ENCODE assay signal across 14 cellular contexts in the genomic region with DNA sequence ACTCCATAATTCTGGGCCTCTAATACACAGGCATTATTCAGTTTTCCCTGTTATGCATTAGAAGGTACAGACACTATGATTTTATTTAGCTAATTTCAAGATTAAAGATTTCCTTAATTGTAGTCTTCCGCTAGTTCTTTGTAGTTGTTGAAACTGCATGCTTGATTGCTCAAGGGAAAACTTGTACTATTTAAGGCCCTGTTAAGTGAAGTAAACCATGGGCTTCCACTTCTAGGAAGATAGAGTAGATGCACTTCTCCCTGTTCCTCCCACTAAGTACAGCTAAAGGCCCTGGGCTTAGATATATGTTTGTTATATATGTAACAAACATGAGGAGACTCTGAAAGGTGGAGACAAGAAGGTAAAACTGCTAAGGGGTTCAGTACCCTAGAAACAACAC.
DNase-seq lines count a peak whose midpoint lies in the region; ATAC-seq and TF ChIP-seq lines count a peak whose summit lies in the region.
"Had no signal": no experiment of that assay in that cellular context is flagged by ENCODE, and none has a peak within 500 bp of the region (broad histone marks: within the 10 kb centered on the region; RNA-seq: fewer than 3 reads in every experiment).

No MANE protein-coding gene starts in this region.

- DNase-seq in nephron progenitor cell, result no peak
- DNase-seq in activated naive CD4-positive, alpha-beta T cell treated with Interleukin-2 at 50 U/mL for 16 hours, result no peak
- no peak for DNase-seq in naive thymus-derived CD8-positive, alpha-beta T cell
- DNase-seq: EL, Kasumi-1, NCI-H1417, NCI-H2029, NCI-H524, SHP77 treated with DMSO at 0.1 percent for 48 hours, T-helper 17 cell had no signal

- H3K27ac ChIP-seq in KOPT-K1 (ENCODE audit: low read depth, low read length, poor library complexity, severe bottlenecking), result peak overlapping the region; percentile 99

- H3K4me3 Mint-ChIP-seq in nephron progenitor cell, result no peak overlapping the region
- no peak overlapping the region for H3K4me3 Mint-ChIP-seq in naive thymus-derived CD8-positive, alpha-beta T cell
- H3K4me3 Mint-ChIP-seq: T-helper 17 cell had no signal

- ATAC-seq in GM18511 (IDR thresholded peaks at IDR 0.05; ENCODE audit: unreplicated experiment), result peak; percentile 68
- ATAC-seq in GM21447 (IDR thresholded peaks at IDR 0.05; ENCODE audit: unreplicated experiment), result peak; percentile 75
- no peak for ATAC-seq in naive thymus-derived CD8-positive, alpha-beta T cell
- ATAC-seq in HG03342 (IDR thresholded peaks at IDR 0.05; ENCODE audit: unreplicated experiment), result no peak
- ATAC-seq: T-helper 17 cell had no signal

- POLR2A ChIA-PET in naive thymus-derived CD8-positive, alpha-beta T cell (lab: Charles Lee), result interaction anchor here (0.5 kb wide), 1 partner anchor 213 kb away, joined by 3 read pairs; no protein-coding TSS in a partner anchor

- H3K9me3 ChIP-seq in KOPT-K1 (ENCODE audit: insufficient read depth, low read length, poor library complexity, severe bottlenecking), result peaks cover 3% of the 10 kb centered on the region

- no peak for TF ChIP-seq CTCF in nephron progenitor cell (IDR thresholded peaks at IDR 0.05)

- H3K4me1 Mint-ChIP-seq in nephron progenitor cell, result peaks cover 37% of the 10 kb centered on the region
- H3K4me1 Mint-ChIP-seq in naive thymus-derived CD8-positive, alpha-beta T cell, result peaks cover 6 to 18% (median 14%) of the 10 kb centered on the region in 4 donors
- H3K4me1 Mint-ChIP-seq: T-helper 17 cell had no signal

- H3K36me3 ChIP-seq in KOPT-K1 (ENCODE audit: insufficient read depth, low read length), result no peaks in the 10 kb centered on the region

- peak overlapping the region; percentile 87 for H3K27ac Mint-ChIP-seq in nephron progenitor cell
- peak overlapping the region in 1 of 10 donors; percentile 46 for H3K27ac Mint-ChIP-seq in naive thymus-derived CD8-positive, alpha-beta T cell
- H3K27ac Mint-ChIP-seq: T-helper 17 cell had no signal

- H3K9me3 Mint-ChIP-seq in nephron progenitor cell, result peaks cover 14% of the 10 kb centered on the region
- peaks cover 0 to 3% (median 0%) of the 10 kb centered on the region in 9 donors for H3K9me3 Mint-ChIP-seq in naive thymus-derived CD8-positive, alpha-beta T cell

- H3K27me3 Mint-ChIP-seq in nephron progenitor cell (ENCODE audit: low read depth, poor library complexity), result peaks cover 6% of the 10 kb centered on the region
- H3K27me3 Mint-ChIP-seq in naive thymus-derived CD8-positive, alpha-beta T cell, result no peaks in the 10 kb centered on the region

- no peaks in the 10 kb centered on the region for H3K36me3 Mint-ChIP-seq in nephron progenitor cell (ENCODE audit: low read depth)
- peaks cover 0 to 2% (median 0%) of the 10 kb centered on the region in 3 donors for H3K36me3 Mint-ChIP-seq in naive thymus-derived CD8-positive, alpha-beta T cell

Comparison
In these comparisons a context has a peak if more than half of its experiments do, and no peak if none do; other contexts are left out.
1. ATAC-seq: peak in GM18511 (single experiment) and GM21447 (single experiment); none in naive thymus-derived CD8-positive, alpha-beta T cell (0 of 2) and HG03342 (single experiment).